27 cellular contexts compared by ENCODE assay signal in the genomic region with DNA sequence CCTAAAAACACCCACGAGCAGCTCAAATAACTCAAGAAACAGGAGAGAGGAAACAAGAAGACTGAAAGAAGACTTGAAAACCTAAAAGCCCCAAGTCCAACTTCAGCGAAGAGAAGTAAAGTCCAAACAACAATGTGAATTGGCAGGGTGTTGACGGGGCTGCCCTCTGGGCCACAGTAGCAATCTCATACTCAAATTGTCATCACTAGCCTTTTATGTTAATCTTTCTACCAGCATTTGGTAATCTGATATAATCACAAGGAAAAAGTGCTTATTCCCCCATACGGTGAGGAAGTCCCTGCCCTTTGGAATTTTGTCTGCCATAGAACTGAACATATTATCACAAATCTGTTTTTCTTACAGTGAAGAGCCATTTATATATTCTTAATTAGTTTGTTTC. TPM values are rescaled to one million over a fixed set of nuclear protein-coding genes. Genes with fewer than 3 reads are reported as not detected.
"Had no signal": no experiment of that assay in that cellular context is flagged by ENCODE, and none has a peak within 500 bp of the region (broad histone marks: within the 10 kb centered on the region; RNA-seq: fewer than 3 reads in every experiment).

No MANE protein-coding gene starts in this region.

- DNase-seq: colonic mucosa; dermis blood vessel endothelial cell; gastrocnemius medialis; glutamatergic neuron; immature natural killer cell; kidney; left cardiac atrium; left ventricle myocardium superior; mucosa of descending colon; naive thymus-derived CD8-positive, alpha-beta T cell; psoas muscle; spleen; stimulated activated CD4-positive, alpha-beta T cell treated with anti-CD3 and anti-CD28 coated beads, Interleukin-2, amount 100 ng/mL, for 24 hours; stimulated activated naive CD4-positive, alpha-beta T cell; stomach; substantia nigra had no signal

- ATAC-seq: esophagus mucosa; gastrocnemius medialis; left cardiac atrium; left ventricle myocardium superior; mucosa of descending colon; naive thymus-derived CD8-positive, alpha-beta T cell; psoas muscle; sciatic nerve had no signal

- H3K4me3 ChIP-seq: colonic mucosa, gastrocnemius medialis, lung, mucosa of descending colon, psoas muscle, spleen, stomach, thoracic aorta had no signal

- H3K9me3 ChIP-seq: colonic mucosa, gastrocnemius medialis, mucosa of descending colon, neutrophil, psoas muscle, spleen, thoracic aorta had no signal

- H3K36me3 ChIP-seq: colonic mucosa, gastrocnemius medialis, neutrophil, spleen, thoracic aorta had no signal

- FAIRE-seq: endothelial cell of umbilical vein, kidney, urothelium cell line had no signal

- H3K27me3 ChIP-seq: colonic mucosa, gastrocnemius medialis, stomach had no signal

- H3K4me1 ChIP-seq: colonic mucosa, gastrocnemius medialis, psoas muscle, spleen, stomach had no signal

- H3K27ac ChIP-seq: colonic mucosa, gastrocnemius medialis, neutrophil, psoas muscle, spleen, stomach, thoracic aorta had no signal

RNA-seq across cellular contexts. Expression of a gene that starts 51.5 kb away (rescaled TPM):
- total RNA-seq: cerebellum, colonic mucosa, gastrocnemius medialis, left cardiac atrium, left ventricle myocardium superior, lung, mesenteric fat pad, mucosa of descending colon, psoas muscle, sciatic nerve, skeletal muscle tissue, spleen, thoracic aorta had no signal
- polyA plus RNA-seq: immature natural killer cell; naive thymus-derived CD8-positive, alpha-beta T cell; neural cell; psoas muscle had no signal
